Comparison of ENCODE assay signal across 8 cellular contexts in genomic region chr11:65588199-65589054, GRCh38. TPM values are rescaled to one million over a fixed set of nuclear protein-coding genes. Genes with fewer than 3 reads are reported as not detected.
DNase-seq lines count a peak whose midpoint lies in the region; ATAC-seq and TF ChIP-seq lines count a peak whose summit lies in the region.

No MANE protein-coding gene starts in this region.

- H3K9ac ChIP-seq in SU-DHL-6 (ENCODE audit: low read length) = peak overlapping the region; percentile 34; the same call in 1 of the 2 replicates

- peak overlapping the region; percentile 82 to 94 (median 88) for H3K27ac Mint-ChIP-seq in immature natural killer cell

- H3K4me2 ChIP-seq in SU-DHL-6 (ENCODE audit: low read depth, low read length, poor library complexity, severe bottlenecking) = peak overlapping the region; percentile 18

- H2AFZ ChIP-seq in SU-DHL-6 (ENCODE audit: low read depth, low read length, severe bottlenecking) = peak overlapping the region; percentile 30

- H3K4me3 Mint-ChIP-seq in immature natural killer cell = peak overlapping the region; percentile 12 to 57 (median 52)

- no peaks in the 10 kb centered on the region for H3K36me3 ChIP-seq in SU-DHL-6 (ENCODE audit: low read length)

- H3K27me3 Mint-ChIP-seq in immature natural killer cell (ENCODE audit: low read depth in 3 of 3) = peaks cover 2 to 6% (median 2%) of the 10 kb centered on the region in 3 donors

- no peaks in the 10 kb centered on the region for H4K20me1 ChIP-seq in SU-DHL-6 (ENCODE audit: low read depth, low read length)

- H3K9me2 ChIP-seq in SU-DHL-6 (replicated peaks; ENCODE audit: insufficient read depth, low read length) = no peaks in the 10 kb centered on the region

- H3K27me3 ChIP-seq in SU-DHL-6 (ENCODE audit: low read length) = no peaks in the 10 kb centered on the region

- no peaks in the 10 kb centered on the region for H3K9me3 ChIP-seq in SU-DHL-6 (ENCODE audit: insufficient read depth, low read length)

- H3K79me2 ChIP-seq in SU-DHL-6 (ENCODE audit: insufficient read depth, low read length) = no peaks in the 10 kb centered on the region

- H3K9me3 Mint-ChIP-seq in immature natural killer cell = no peaks in the 10 kb centered on the region

- H3K36me3 Mint-ChIP-seq in immature natural killer cell = peaks cover 0 to 3% (median 3%) of the 10 kb centered on the region in 3 donors

- peak; percentile 87 for TF ChIP-seq CTCF in SU-DHL-6 (IDR thresholded peaks at IDR 0.05; ENCODE audit: insufficient read depth, low read length, poor library complexity, severe bottlenecking)

- ATAC-seq in GM19395 (IDR thresholded peaks at IDR 0.05; ENCODE audit: unreplicated experiment) (peak; percentile 75), HG03439 (IDR thresholded peaks at IDR 0.05; ENCODE audit: unreplicated experiment) (peak; percentile 81)

- H3K4me1 Mint-ChIP-seq in immature natural killer cell = peaks cover 17 to 23% of the 10 kb centered on the region in 2 donors

- peak overlapping the region; percentile 44 for H3K27ac ChIP-seq in SU-DHL-6 (ENCODE audit: low read depth, low read length)

- no peaks in the 10 kb centered on the region for H3F3A ChIP-seq in SU-DHL-6 (ENCODE audit: insufficient read depth)

- no peak overlapping the region for H3K4me3 ChIP-seq in SU-DHL-6 (ENCODE audit: insufficient read depth, low read length, poor library complexity, severe bottlenecking)

- peak; percentile 87 for DNase-seq in D341Med (ENCODE audit: low spot score)
- DNase-seq in activated naive CD8-positive, alpha-beta T cell treated with anti-CD3 and anti-CD28 coated beads, Interleukin-2, amount 50 U/mL, for 16 hours (ENCODE audit: low read depth, low spot score) = peak; percentile 44
- DNase-seq in immature natural killer cell = peak; percentile 74 to 80 (median 77)
- DNase-seq in stimulated activated CD4-positive, alpha-beta T cell treated with anti-CD3 and anti-CD28 coated beads, Interleukin-2, amount 100 ng/mL, for 4 hours (ENCODE audit: low read depth) = peak; percentile 64
- no peak for DNase-seq in NCI-H187 treated with DMSO at 0.1 percent for 48 hours (lab: John Stamatoyannopoulos, UW)

RNA-seq across cellular contexts. Expression of gene KCNK7, which starts 7.2 kb away (rescaled TPM):
- not detected for polyA plus RNA-seq in immature natural killer cell

RNA-seq across cellular contexts. Expression of gene EHBP1L1, which starts 12.6 kb away (rescaled TPM):
- 10 to 100 TPM; 14.8 to 19.3 (median 17.7) TPM for polyA plus RNA-seq in immature natural killer cell

RNA-seq across cellular contexts. Expression of gene FAM89B, which starts 16.1 kb away (rescaled TPM):
- polyA plus RNA-seq in immature natural killer cell = 100 to 1,000 TPM in 2 of 3 donors, 10 to 100 TPM in 1; 98.6 to 173 (median 158) TPM

RNA-seq across cellular contexts. Expression of gene ZNRD2, which starts 18.1 kb away (rescaled TPM):
- polyA plus RNA-seq in immature natural killer cell = 100 to 1,000 TPM in 2 of 3 donors, 10 to 100 TPM in 1; 100.0 to 138 (median 117) TPM

RNA-seq across cellular contexts. Expression of gene MAP3K11, which starts 25.6 kb away (rescaled TPM):
- 10 to 100 TPM; 11.1 to 29.5 (median 12.3) TPM for polyA plus RNA-seq in immature natural killer cell
